In the genomic region with DNA sequence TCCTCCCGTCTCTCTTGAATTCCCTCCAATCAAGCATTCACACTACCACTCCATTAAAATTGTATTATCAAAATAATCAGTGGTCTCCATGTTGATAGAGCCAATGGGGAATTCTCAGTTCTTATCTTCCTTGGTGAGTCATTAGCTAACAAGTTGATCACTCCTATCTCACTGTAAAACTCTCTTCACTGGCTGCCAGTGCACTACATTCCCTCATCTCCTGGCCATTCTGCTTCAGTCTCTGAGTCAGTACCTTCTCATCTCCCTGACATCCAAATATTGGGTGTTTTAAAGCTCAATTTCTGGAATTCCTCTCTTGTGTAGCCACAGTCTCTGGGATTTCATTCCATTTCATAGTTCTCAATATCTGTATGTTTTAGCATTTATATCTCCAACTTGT, we compare ENCODE assay signal across 27 cellular contexts.
A peak's percentile ranks its signal among the peaks of the same experiment; 100 is the strongest.
DNase-seq lines count a peak whose midpoint lies in the region; ATAC-seq, FAIRE-seq and TF ChIP-seq lines count a peak whose summit lies in the region.
"Had no signal": no experiment of that assay in that cellular context is flagged by ENCODE, and none has a peak within 500 bp of the region (broad histone marks: within the 10 kb centered on the region; RNA-seq: fewer than 3 reads in every experiment).

No MANE protein-coding gene starts in this region.

- no peak for TF ChIP-seq CTCF in bronchial epithelial cell (IDR thresholded peaks at IDR 0.05; ENCODE audit: insufficient read depth, low read length, severe bottlenecking)

- H3K4me3 ChIP-seq in MG63, result no peak overlapping the region
- H3K4me3 ChIP-seq in bronchial epithelial cell (ENCODE audit: low read depth, low read length), result no peak overlapping the region
- no peak overlapping the region for H3K4me3 ChIP-seq in mesendoderm (ENCODE audit: low read length)
- H3K4me3 ChIP-seq in aorta (ENCODE audit: low read length in 2 of 2), result no peak overlapping the region
- H3K4me3 ChIP-seq: adrenal gland, Peyer's patch, psoas muscle, SJSA1, transverse colon had no signal

- H3K27ac ChIP-seq in mesendoderm (ENCODE audit: low read depth, low read length), result no peak overlapping the region
- no peak overlapping the region for H3K27ac ChIP-seq in aorta (ENCODE audit: low read depth in 1 of 2, low read length in 2 of 2)
- H3K27ac ChIP-seq: adrenal gland, Peyer's patch, psoas muscle, SJSA1, transverse colon had no signal

- H3K79me1 ChIP-seq in mesendoderm (ENCODE audit: low read length), result no peaks in the 10 kb centered on the region

- H3K56ac ChIP-seq in mesendoderm (ENCODE audit: low read length), result no peak overlapping the region

- peaks cover 15% of the 10 kb centered on the region for H3K9me3 ChIP-seq in MG63
- H3K9me3 ChIP-seq in aorta (ENCODE audit: control insufficient read depth, low read length), result peaks cover 4% of the 10 kb centered on the region
- H3K9me3 ChIP-seq: adrenal gland, Peyer's patch, SJSA1, transverse colon had no signal

- no peak overlapping the region for H3K4me2 ChIP-seq in mesendoderm (ENCODE audit: low read length)

- DNase-seq in ELR (ENCODE audit: low read depth), result peak; percentile 71
- peak; percentile 71 for DNase-seq in MG63
- peak; percentile 52 for DNase-seq in bronchial epithelial cell (ENCODE audit: low read depth)
- peak; percentile 14 for DNase-seq in mesendoderm
- no peak for DNase-seq in medulla oblongata (ENCODE audit: extremely low spot score)
- no peak for DNase-seq in posterior cingulate gyrus
- DNase-seq in aorta, result no peak
- DNase-seq: activated CD8-positive, alpha-beta memory T cell treated with anti-CD3 and anti-CD28 coated beads for 24 hours; activated gamma-delta T cell; activated T-cell treated with anti-CD3 and anti-CD28 coated beads, Interleukin-2, amount 50 U/mL, for 1 hour; adrenal gland; AML-193; CD8-positive, alpha-beta memory T cell; DMS53; H9; head of caudate nucleus; MM.1S; NCI-H1436; NCI-H524; Peyer's patch; psoas muscle; stimulated activated CD8-positive, alpha-beta memory T cell treated with anti-CD3 and anti-CD28 coated beads, Interleukin-4, amount 100 ng/mL, for 48 hours; T-cell; transverse colon had no signal

- intact Hi-C loops in posterior cingulate gyrus (cut with DNase I), result no loop called here
- intact Hi-C loops in aorta (cut with DNase I), result no loop called here

- H2BK5ac ChIP-seq in mesendoderm (ENCODE audit: low read length), result no peak overlapping the region

- no peak overlapping the region for H3K4ac ChIP-seq in mesendoderm (ENCODE audit: low read depth, low read length)

- no peak overlapping the region for H4K8ac ChIP-seq in mesendoderm (ENCODE audit: low read depth, low read length)

- no peaks in the 10 kb centered on the region for H3K36me3 ChIP-seq in MG63
- no peaks in the 10 kb centered on the region for H3K36me3 ChIP-seq in bronchial epithelial cell (ENCODE audit: control insufficient read depth, insufficient read depth, low read length)
- no peaks in the 10 kb centered on the region for H3K36me3 ChIP-seq in mesendoderm (ENCODE audit: control insufficient read depth, insufficient read depth, low read length)
- no peaks in the 10 kb centered on the region for H3K36me3 ChIP-seq in aorta (ENCODE audit: control insufficient read depth in 1 of 2, insufficient read depth in 2 of 2, low read length in 1 of 2)
- H3K36me3 ChIP-seq: adrenal gland, Peyer's patch, SJSA1, transverse colon had no signal

- no peak overlapping the region for H2AK5ac ChIP-seq in mesendoderm (ENCODE audit: low read length)

- H2BK15ac ChIP-seq in mesendoderm (replicated peaks; ENCODE audit: low read depth), result no peak overlapping the region

- no peaks in the 10 kb centered on the region for H3K4me1 ChIP-seq in mesendoderm (ENCODE audit: control insufficient read depth, low read depth, low read length)
- H3K4me1 ChIP-seq in aorta (ENCODE audit: control insufficient read depth in 1 of 2, insufficient read depth in 2 of 2, low read length in 2 of 2), result no peaks in the 10 kb centered on the region
- H3K4me1 ChIP-seq: adrenal gland, Peyer's patch, psoas muscle, SJSA1, transverse colon had no signal

- no peak overlapping the region for H3K18ac ChIP-seq in mesendoderm (ENCODE audit: low read length)

- H4K5ac ChIP-seq in mesendoderm (ENCODE audit: low read length), result no peak overlapping the region

- no peaks in the 10 kb centered on the region for H3K27me3 ChIP-seq in MG63
- no peaks in the 10 kb centered on the region for H3K27me3 ChIP-seq in bronchial epithelial cell (ENCODE audit: control insufficient read depth, insufficient read depth, low read length)
- no peaks in the 10 kb centered on the region for H3K27me3 ChIP-seq in mesendoderm (ENCODE audit: insufficient read depth, low read length, poor library complexity)
- no peaks in the 10 kb centered on the region for H3K27me3 ChIP-seq in aorta (ENCODE audit: control insufficient read depth in 1 of 2, insufficient read depth in 2 of 2, low read length in 1 of 2)
- H3K27me3 ChIP-seq: Peyer's patch, SJSA1, transverse colon had no signal

- H3K79me2 ChIP-seq in mesendoderm (ENCODE audit: control insufficient read depth, insufficient read depth, low read length), result no peaks in the 10 kb centered on the region

- no peak overlapping the region for H2BK120ac ChIP-seq in mesendoderm (ENCODE audit: low read depth, low read length)

- no peak for ATAC-seq in HG03139 (IDR thresholded peaks at IDR 0.05; ENCODE audit: unreplicated experiment)
- no peak for ATAC-seq in aorta (ENCODE audit: low FRiP score)
- ATAC-seq: psoas muscle, T-cell had no signal

- no CpG with 5 or more reads among the region's 1 CpG for WGBS in mesendoderm (ENCODE audit: extremely low coverage, insufficient coverage, low lambda C conversion rate)
- WGBS in aorta, 2 donors, result 54% methylated on average over 1 of the region's 1 CpG

- no peak overlapping the region for H3K23ac ChIP-seq in mesendoderm (ENCODE audit: low read length)

- no peak overlapping the region for H3K9ac ChIP-seq in mesendoderm (ENCODE audit: low read length)

- no peak for FAIRE-seq in bronchial epithelial cell (lab: Jason Lieb, UNC)
- FAIRE-seq: GM12891 had no signal

Comparison
In these comparisons a context has a peak if more than half of its experiments do, and no peak if none do; other contexts are left out.
1. DNase-seq: peak in ELR (single experiment), MG63 (single experiment), bronchial epithelial cell (single experiment) and mesendoderm (single experiment); none in medulla oblongata (single experiment), posterior cingulate gyrus (0 of 10) and aorta (0 of 2).